Comparison of ENCODE assay signal across 8 cellular contexts in the genomic region with DNA sequence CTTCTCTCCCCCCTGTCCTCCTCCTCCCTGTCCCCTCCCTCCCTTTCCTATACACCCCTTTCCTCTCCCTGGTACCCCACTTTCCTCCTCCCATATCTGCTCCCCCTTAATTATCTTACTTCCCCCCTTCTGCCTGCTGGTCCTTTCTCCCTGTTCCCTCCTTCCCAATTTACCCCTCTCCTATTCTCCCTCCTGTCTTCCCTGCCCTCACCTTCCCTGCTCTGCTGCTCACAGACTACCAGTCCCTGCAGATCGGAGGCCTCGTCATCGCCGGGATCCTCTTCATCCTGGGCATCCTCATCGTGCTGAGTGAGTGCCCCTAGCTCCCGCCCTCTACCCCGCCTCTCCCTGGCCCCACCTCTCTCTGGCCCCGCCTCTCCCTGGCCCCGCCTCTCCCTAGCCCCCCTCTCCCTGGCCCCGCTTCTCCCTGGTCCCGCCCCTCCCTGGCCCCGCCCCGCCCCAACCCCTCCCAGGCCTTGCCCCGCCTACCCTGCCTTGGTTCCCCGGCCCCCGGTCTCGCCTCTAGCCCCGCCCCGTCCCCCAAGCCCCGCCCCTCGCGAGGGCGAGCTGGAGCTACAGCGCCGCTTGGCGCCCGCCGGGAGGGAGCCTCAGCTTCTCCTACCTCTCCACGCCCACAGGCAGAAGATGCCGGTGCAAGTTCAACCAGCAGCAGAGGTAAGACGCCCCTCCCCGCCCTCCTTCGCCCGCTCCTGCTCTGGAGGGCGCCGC. TPM values are rescaled to one million over a fixed set of nuclear protein-coding genes. Genes with fewer than 3 reads are reported as not detected.
A peak's percentile ranks its signal among the peaks of the same experiment; 100 is the strongest.
DNase-seq lines count a peak whose midpoint lies in the region; ATAC-seq lines count a peak whose summit lies in the region.

No MANE protein-coding gene starts in this region.

- H3K4me3 Mint-ChIP-seq in activated CD4-positive, alpha-beta T cell treated with anti-CD3 and anti-CD28 coated beads, Interleukin-2, amount 10 ng/mL, durations not matched to agents 7 days and 5 days = peak overlapping the region; percentile 68

- peak; percentile 62 for ATAC-seq in HG02610 (IDR thresholded peaks at IDR 0.05; ENCODE audit: unreplicated experiment)
- peak; percentile 84 for ATAC-seq in left colon
- ATAC-seq in HG03520 (IDR thresholded peaks at IDR 0.05; ENCODE audit: unreplicated experiment) = no peak

- peaks cover 37% of the 10 kb centered on the region for H3K4me1 Mint-ChIP-seq in activated CD4-positive, alpha-beta T cell treated with anti-CD3 and anti-CD28 coated beads, Interleukin-2, amount 10 ng/mL, durations not matched to agents 7 days and 5 days

- H3K27ac ChIP-seq in cingulate gyrus (ENCODE audit: low read depth, low read length) = peak overlapping the region; percentile 91

- H3K36me3 Mint-ChIP-seq in activated CD4-positive, alpha-beta T cell treated with anti-CD3 and anti-CD28 coated beads, Interleukin-2, amount 10 ng/mL, durations not matched to agents 7 days and 5 days (ENCODE audit: low read depth) = no peaks in the 10 kb centered on the region

- H3K9me3 Mint-ChIP-seq in activated CD4-positive, alpha-beta T cell treated with anti-CD3 and anti-CD28 coated beads, Interleukin-2, amount 10 ng/mL, durations not matched to agents 7 days and 5 days = no peaks in the 10 kb centered on the region

- POLR2A ChIA-PET in activated CD4-positive, alpha-beta T cell treated with anti-CD3 and anti-CD28 coated beads, Interleukin-2, amount 10 ng/mL, durations not matched to agents 7 days and 5 days (lab: Charles Lee) = interaction anchor here (0.9 kb wide), 1 partner anchor 13 kb away, joined by 3 read pairs; no protein-coding TSS in a partner anchor

- H3K27ac Mint-ChIP-seq in activated CD4-positive, alpha-beta T cell treated with anti-CD3 and anti-CD28 coated beads, Interleukin-2, amount 10 ng/mL, durations not matched to agents 7 days and 5 days = peak overlapping the region; percentile 85

- peaks cover 20% of the 10 kb centered on the region for H3K27me3 Mint-ChIP-seq in activated CD4-positive, alpha-beta T cell treated with anti-CD3 and anti-CD28 coated beads, Interleukin-2, amount 10 ng/mL, durations not matched to agents 7 days and 5 days

- DNase-seq in DMS53 treated with DMSO at 0.1 percent for 48 hours (lab: John Stamatoyannopoulos, UW; ENCODE audit: unreplicated experiment) (peak; percentile 92), NCI-H345 treated with DMSO at 0.1 percent for 48 hours (lab: John Stamatoyannopoulos, UW; ENCODE audit: unreplicated experiment) (peak; percentile 75), left colon (peak; percentile 93 to 96)
- peak; percentile 96 for DNase-seq in activated CD4-positive, alpha-beta T cell treated with anti-CD3 and anti-CD28 coated beads, Interleukin-2, amount 10 ng/mL, durations not matched to agents 7 days and 5 days
- peak; percentile 96 to 99 for DNase-seq in stimulated activated CD4-positive, alpha-beta T cell treated with anti-CD3 and anti-CD28 coated beads, Interleukin-1b, Interleukin-23, amount 100 ng/mL, for 4 hours (ENCODE audit: low read depth in 2 of 2)

- intact Hi-C loops in left colon (cut with DNase I, micrococcal nuclease) = loop anchor here in 1 of 2 donors (10.0 kb wide), 2 partner anchors 76 to 134 kb away; no protein-coding TSS in a partner anchor

- CTCF ChIA-PET in activated CD4-positive, alpha-beta T cell treated with anti-CD3 and anti-CD28 coated beads, Interleukin-2, amount 10 ng/mL, durations not matched to agents 7 days and 5 days (lab: Charles Lee) = interaction anchor here (0.7 to 3.5 kb wide), 14 partner anchors 9 to 354 kb away, joined by 3 to 33 read pairs (median 4); partner anchors contain the start of genes FXYD5 and USF2

RNA-seq across cellular contexts. Expression of gene FXYD7, which starts 2.0 kb away (rescaled TPM):
- total RNA-seq in activated CD4-positive, alpha-beta T cell treated with anti-CD3 and anti-CD28 coated beads, Interleukin-2, amount 10 ng/mL, durations not matched to agents 7 days and 5 days = 1 to 10 TPM; 4.5 to 5.0 TPM
- total RNA-seq in left colon = not detected

RNA-seq across cellular contexts. Expression of gene FXYD1, which starts 2.4 kb away (rescaled TPM):
- 1 to 10 TPM; 1.0 to 1.8 TPM for total RNA-seq in activated CD4-positive, alpha-beta T cell treated with anti-CD3 and anti-CD28 coated beads, Interleukin-2, amount 10 ng/mL, durations not matched to agents 7 days and 5 days
- total RNA-seq in left colon = 10 to 100 TPM in 1 of 2 donors, 1 to 10 TPM in 1; 7.7 to 30.3 TPM

RNA-seq across cellular contexts. Expression of gene LGI4, which starts 6.2 kb away (rescaled TPM):
- total RNA-seq in activated CD4-positive, alpha-beta T cell treated with anti-CD3 and anti-CD28 coated beads, Interleukin-2, amount 10 ng/mL, durations not matched to agents 7 days and 5 days = under 1 TPM; 0.37 to 0.40 TPM
- total RNA-seq in left colon = 10 to 100 TPM in 1 of 2 donors, 1 to 10 TPM in 1; 9.7 to 14.2 TPM

RNA-seq across cellular contexts. Expression of gene FXYD5, which starts 13.5 kb away (rescaled TPM):
- total RNA-seq in activated CD4-positive, alpha-beta T cell treated with anti-CD3 and anti-CD28 coated beads, Interleukin-2, amount 10 ng/mL, durations not matched to agents 7 days and 5 days = 100 to 1,000 TPM; 455 to 524 TPM
- total RNA-seq in left colon = 10 to 100 TPM; 14.9 to 18.3 TPM

RNA-seq across cellular contexts. Expression of gene FXYD3, which starts 25.4 kb away (rescaled TPM):
- total RNA-seq in activated CD4-positive, alpha-beta T cell treated with anti-CD3 and anti-CD28 coated beads, Interleukin-2, amount 10 ng/mL, durations not matched to agents 7 days and 5 days = not detected
- 1,000 to 10,000 TPM; 4,169 to 4,218 TPM for total RNA-seq in left colon

Comparison
In these comparisons a context has a peak if more than half of its experiments do, and no peak if none do; other contexts are left out.
1. RNA of gene FXYD7, which starts 2.0 kb away (total RNA-seq): 4.5 to 5.0 TPM in activated CD4-positive, alpha-beta T cell treated with anti-CD3 and anti-CD28 coated beads, Interleukin-2, amount 10 ng/mL, durations not matched to agents 7 days and 5 days; not detected in left colon; every median in the first group is over 4 times any median in the second.
2. RNA of gene LGI4, which starts 6.2 kb away (total RNA-seq): 9.7 to 14.2 TPM in left colon; 0.37 to 0.40 TPM in activated CD4-positive, alpha-beta T cell treated with anti-CD3 and anti-CD28 coated beads, Interleukin-2, amount 10 ng/mL, durations not matched to agents 7 days and 5 days; every median in the first group is over 4 times any median in the second.
3. Peak in every context shown above with its lines, with median percentiles within 50 percentile points of each other: DNase-seq.